Comparison of ENCODE assay signal across 31 cellular contexts in the genomic region with DNA sequence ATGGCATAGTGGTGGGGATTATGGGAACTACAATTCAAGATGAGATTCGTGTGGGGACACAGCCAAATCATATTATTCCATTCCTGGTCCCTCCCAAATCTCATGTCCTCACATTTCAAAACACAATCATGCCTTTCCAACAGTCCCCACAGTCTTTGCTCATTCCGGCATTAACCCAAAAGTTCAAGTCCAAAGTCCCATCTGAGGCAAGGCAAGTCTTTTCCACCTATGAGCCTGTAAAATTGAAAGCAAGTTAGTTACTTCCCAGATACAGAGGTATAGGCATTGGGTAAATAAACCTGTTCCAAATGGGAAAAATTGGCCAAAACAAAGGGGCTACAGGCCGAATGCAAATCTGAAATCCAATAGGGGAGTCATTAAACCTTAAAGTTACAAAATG.
DNase-seq lines count a peak whose midpoint lies in the region; ATAC-seq, FAIRE-seq and TF ChIP-seq lines count a peak whose summit lies in the region.
"Had no signal": no experiment of that assay in that cellular context is flagged by ENCODE, and none has a peak within 500 bp of the region (broad histone marks: within the 10 kb centered on the region; RNA-seq: fewer than 3 reads in every experiment).

No MANE protein-coding gene starts in this region.

- H4K20me1 ChIP-seq in HepG2 (ENCODE audit: insufficient read depth, low read length): no peaks in the 10 kb centered on the region
- H4K20me1 ChIP-seq: BLaER1; BLaER1 treated with 17β-estradiol and CSF1 and Interleukin-3, amounts not matched to agents 10 nM and 100 nM had no signal

- H2AFZ ChIP-seq in HepG2 (ENCODE audit: low read length): no peak overlapping the region

- H3K27me3 ChIP-seq in liver (ENCODE audit: control insufficient read depth in 4 of 4, insufficient read depth in 4 of 4, low read length in 3 of 4) (no peaks in the 10 kb centered on the region), HepG2 (ENCODE audit: control insufficient read depth in 1 of 2, insufficient read depth in 2 of 2, low read length in 2 of 2) (no peaks in the 10 kb centered on the region)
- H3K27me3 ChIP-seq: BE2C; BLaER1; BLaER1 treated with 17β-estradiol and CSF1 and Interleukin-3, amounts not matched to agents 10 nM and 100 nM had no signal

- TF ChIP-seq EP300 in HepG2 (IDR thresholded peaks at IDR 0.05; ENCODE audit: low read depth in 2 of 2, low read length in 2 of 2): no peak
- no peak for TF ChIP-seq EP300 in HepG2 (CRISPR knock-in tag; IDR thresholded peaks at IDR 0.05; ENCODE audit: borderline replicate concordance)

- no peaks in the 10 kb centered on the region for H3K9me3 ChIP-seq in liver (ENCODE audit: control insufficient read depth in 4 of 4, low read length in 3 of 4)
- no peaks in the 10 kb centered on the region for H3K9me3 ChIP-seq in HepG2 (ENCODE audit: low read length)
- H3K9me3 ChIP-seq: A549; BE2C; BLaER1; BLaER1 treated with 17β-estradiol and CSF1 and Interleukin-3, amounts not matched to agents 10 nM and 100 nM; Caco-2 had no signal

- no peak overlapping the region for H3K9ac ChIP-seq in liver (ENCODE audit: low read depth in 1 of 2, low read length in 2 of 2)
- H3K9ac ChIP-seq in HepG2 (ENCODE audit: insufficient read depth, low read depth, low read length): no peak overlapping the region
- H3K9ac ChIP-seq: BLaER1; BLaER1 treated with 17β-estradiol and CSF1 and Interleukin-3, amounts not matched to agents 10 nM and 100 nM had no signal

- TF ChIP-seq RAD21 in liver (IDR thresholded peaks at IDR 0.05) (no peak), HepG2 (CRISPR knock-in tag; IDR thresholded peaks at IDR 0.05) (no peak)

- no peak for TF ChIP-seq POLR2A in HepG2 (IDR thresholded peaks at IDR 0.05; ENCODE audit: insufficient read depth in 1 of 2, low read depth in 2 of 2, low read length in 2 of 2)

- ATAC-seq in HepG2 (no peak), left lobe of liver (peak; percentile 70)
- ATAC-seq: A549; CD8-positive, alpha-beta T cell had no signal

- TF ChIP-seq CTCF in liver (IDR thresholded peaks at IDR 0.05; ENCODE audit: low read depth, low read length, missing input control) (no peak), HepG2 (CRISPR knock-in tag; IDR thresholded peaks at IDR 0.05) (no peak)

- in situ Hi-C loops in HepG2 (cut with HindIII; ENCODE audit: extremely low pct_ligation_motif_present, low pct_unique_long_range_greater_than_20kb): loop anchor here (10.0 kb wide), 1 partner anchor 694 kb away; no protein-coding TSS in a partner anchor

- no peak for DNase-seq in HepG2 (ENCODE audit: low spot score)
- DNase-seq in left lobe of liver (ENCODE audit: low spot score): no peak
- no peak for DNase-seq in foreskin melanocyte
- DNase-seq: 8988T; ACHN; AML-193; BE2C; C1 segment of cervical spinal cord; Caco-2; Calu3; CD4-positive, alpha-beta memory T cell; CD4-positive, alpha-beta T cell; CD4-positive, CD25-positive, alpha-beta regulatory T cell; CD8-positive, alpha-beta memory T cell; CD8-positive, alpha-beta T cell; COR-L47; DMS 273 treated with DMSO at 0.1 percent for 48 hours; DMS153; DMS53; DMS79; DMS79 treated with DMSO at 0.1 percent for 48 hours; DND-41; EL had no signal

- CTCF ChIA-PET in HepG2 (lab: Yijun Ruan, JAX; ENCODE audit: low intra/inter-chr PET ratio, low total read pairs): no interaction called here

- 52% methylated on average over 3 of the region's 3 CpGs for WGBS in liver
- 6% methylated on average over 3 of the region's 3 CpGs for WGBS in HepG2 (ENCODE audit: low lambda C conversion rate)

- intact Hi-C loops in HepG2 (cut with micrococcal nuclease; ENCODE audit: unreplicated experiment): no loop called here

- no peaks in the 10 kb centered on the region for H3K36me3 ChIP-seq in liver (ENCODE audit: control insufficient read depth in 4 of 4, insufficient read depth in 3 of 4, low read depth in 1 of 4, low read length in 3 of 4)
- H3K36me3 ChIP-seq in HepG2 (replicated peaks in 1 of 2; ENCODE audit: control insufficient read depth in 1 of 2, insufficient read depth in 2 of 2, low read length in 2 of 2): no peaks in the 10 kb centered on the region
- H3K36me3 ChIP-seq: BE2C; BLaER1; BLaER1 treated with 17β-estradiol and CSF1 and Interleukin-3, amounts not matched to agents 10 nM and 100 nM had no signal

- POLR2A ChIA-PET in HepG2 (lab: Yijun Ruan, JAX): no interaction called here

- BruUV-seq in HepG2 (replicated peaks; lab: Mats Ljungman, UMichigan): no TSS peak

- H3K79me2 ChIP-seq in HepG2 (ENCODE audit: insufficient read depth, low read length): no peaks in the 10 kb centered on the region

- H3K27ac ChIP-seq in liver (ENCODE audit: low read depth in 1 of 2, low read length in 2 of 2) (no peak overlapping the region), HepG2 (ENCODE audit: extremely low read length, insufficient read depth, low read length) (no peak overlapping the region)
- H3K27ac ChIP-seq: 22Rv1; A549; BLaER1; BLaER1 treated with 17β-estradiol and CSF1 and Interleukin-3, amounts not matched to agents 10 nM and 100 nM; C4-2B had no signal

- H3K4me1 ChIP-seq in liver (ENCODE audit: control insufficient read depth in 4 of 4, insufficient read depth in 4 of 4, low read length in 3 of 4) (no peaks in the 10 kb centered on the region), HepG2 (ENCODE audit: insufficient read depth, low read length) (no peaks in the 10 kb centered on the region)
- H3K4me1 ChIP-seq: A549; BE2C; BLaER1; BLaER1 treated with 17β-estradiol and CSF1 and Interleukin-3, amounts not matched to agents 10 nM and 100 nM; Caco-2 had no signal

- FAIRE-seq in HepG2 (lab: Jason Lieb, UNC): no peak
- FAIRE-seq: A204.1, A549, D721Med had no signal

- H3K4me2 ChIP-seq in HepG2 (ENCODE audit: low read depth, low read length): no peak overlapping the region
- H3K4me2 ChIP-seq: A549; BLaER1; BLaER1 treated with 17β-estradiol and CSF1 and Interleukin-3, amounts not matched to agents 10 nM and 100 nM had no signal

- H3K4me3 ChIP-seq in liver (ENCODE audit: low read depth in 1 of 3, low read length in 3 of 3): no peak overlapping the region
- no peak overlapping the region for H3K4me3 ChIP-seq in HepG2 (replicated peaks in 1 of 3; ENCODE audit: insufficient read depth in 1 of 3, low read depth in 2 of 3, low read length in 3 of 3)
- H3K4me3 ChIP-seq: A549; BLaER1; BLaER1 treated with 17β-estradiol and CSF1 and Interleukin-3, amounts not matched to agents 10 nM and 100 nM had no signal

TF ChIP-seq in liver, 16 proteins besides CTCF, POLR2A, EP300 and RAD21:
- TF ChIP-seq HNF4G (IDR thresholded peaks at IDR 0.05) (peak; percentile 25), HNF4A (conservative IDR thresholded peaks at IDR 0.05) (peak; percentile 68 to 74), EGR1 (IDR thresholded peaks at IDR 0.05; ENCODE audit: low read depth in 2 of 2) (no peak)

TF ChIP-seq in HepG2, 621 proteins besides CTCF, POLR2A, EP300 and RAD21 (continues in another document):
- no peak for TF ChIP-seq SNRNP70 (IDR thresholded peaks at IDR 0.05; ENCODE audit: low read depth, low read length)
- no peak for TF ChIP-seq ZNF766 (CRISPR knock-in tag; IDR thresholded peaks at IDR 0.05; ENCODE audit: borderline replicate concordance)
- no peak for TF ChIP-seq ZMYM2 (CRISPR knock-in tag; IDR thresholded peaks at IDR 0.05)
- no peak for TF ChIP-seq RCOR2 (CRISPR knock-in tag; IDR thresholded peaks at IDR 0.05)
- TF ChIP-seq, protein P1, sequence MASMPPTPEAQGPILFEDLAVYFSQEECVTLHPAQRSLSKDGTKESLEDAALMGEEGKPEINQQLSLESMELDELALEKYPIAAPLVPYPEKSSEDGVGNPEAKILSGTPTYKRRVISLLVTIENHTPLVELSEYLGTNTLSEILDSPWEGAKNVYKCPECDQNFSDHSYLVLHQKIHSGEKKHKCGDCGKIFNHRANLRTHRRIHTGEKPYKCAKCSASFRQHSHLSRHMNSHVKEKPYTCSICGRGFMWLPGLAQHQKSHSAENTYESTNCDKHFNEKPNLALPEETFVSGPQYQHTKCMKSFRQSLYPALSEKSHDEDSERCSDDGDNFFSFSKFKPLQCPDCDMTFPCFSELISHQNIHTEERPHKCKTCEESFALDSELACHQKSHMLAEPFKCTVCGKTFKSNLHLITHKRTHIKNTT (CRISPR knock-in tag; IDR thresholded peaks at IDR 0.05): no peak
- TF ChIP-seq HHEX (CRISPR knock-in tag; IDR thresholded peaks at IDR 0.05): no peak
- TF ChIP-seq IRF2 (CRISPR knock-in tag; IDR thresholded peaks at IDR 0.05): no peak
- no peak for TF ChIP-seq NFYC (CRISPR knock-in tag; IDR thresholded peaks at IDR 0.05)
- TF ChIP-seq, protein P2, sequence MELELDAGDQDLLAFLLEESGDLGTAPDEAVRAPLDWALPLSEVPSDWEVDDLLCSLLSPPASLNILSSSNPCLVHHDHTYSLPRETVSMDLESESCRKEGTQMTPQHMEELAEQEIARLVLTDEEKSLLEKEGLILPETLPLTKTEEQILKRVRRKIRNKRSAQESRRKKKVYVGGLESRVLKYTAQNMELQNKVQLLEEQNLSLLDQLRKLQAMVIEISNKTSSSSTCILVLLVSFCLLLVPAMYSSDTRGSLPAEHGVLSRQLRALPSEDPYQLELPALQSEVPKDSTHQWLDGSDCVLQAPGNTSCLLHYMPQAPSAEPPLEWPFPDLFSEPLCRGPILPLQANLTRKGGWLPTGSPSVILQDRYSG (CRISPR knock-in tag; IDR thresholded peaks at IDR 0.05): no peak
- TF ChIP-seq, protein P3, sequence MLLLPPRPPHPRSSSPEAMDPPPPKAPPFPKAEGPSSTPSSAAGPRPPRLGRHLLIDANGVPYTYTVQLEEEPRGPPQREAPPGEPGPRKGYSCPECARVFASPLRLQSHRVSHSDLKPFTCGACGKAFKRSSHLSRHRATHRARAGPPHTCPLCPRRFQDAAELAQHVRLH (CRISPR knock-in tag; IDR thresholded peaks at IDR 0.05; ENCODE audit: borderline replicate concordance, low read depth): no peak
- no peak for TF ChIP-seq ZNF33A (CRISPR knock-in tag; IDR thresholded peaks at IDR 0.05; ENCODE audit: borderline replicate concordance)
- TF ChIP-seq, protein P4, sequence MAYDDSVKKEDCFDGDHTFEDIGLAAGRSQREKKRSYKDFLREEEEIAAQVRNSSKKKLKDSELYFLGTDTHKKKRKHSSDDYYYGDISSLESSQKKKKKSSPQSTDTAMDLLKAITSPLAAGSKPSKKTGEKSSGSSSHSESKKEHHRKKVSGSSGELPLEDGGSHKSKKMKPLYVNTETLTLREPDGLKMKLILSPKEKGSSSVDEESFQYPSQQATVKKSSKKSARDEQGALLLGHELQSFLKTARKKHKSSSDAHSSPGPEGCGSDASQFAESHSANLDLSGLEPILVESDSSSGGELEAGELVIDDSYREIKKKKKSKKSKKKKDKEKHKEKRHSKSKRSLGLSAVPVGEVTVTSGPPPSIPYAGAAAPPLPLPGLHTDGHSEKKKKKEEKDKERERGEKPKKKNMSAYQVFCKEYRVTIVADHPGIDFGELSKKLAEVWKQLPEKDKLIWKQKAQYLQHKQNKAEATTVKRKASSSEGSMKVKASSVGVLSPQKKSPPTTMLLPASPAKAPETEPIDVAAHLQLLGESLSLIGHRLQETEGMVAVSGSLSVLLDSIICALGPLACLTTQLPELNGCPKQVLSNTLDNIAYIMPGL (CRISPR knock-in tag; IDR thresholded peaks at IDR 0.05; ENCODE audit: borderline replicate concordance in 1 of 2, low read depth in 1 of 2): no peak
